In genomic region chr10:3828404-3829192, GRCh38 we compare ENCODE assay signal across 8 cellular contexts. TPM values are rescaled to one million over a fixed set of nuclear protein-coding genes. Genes with fewer than 3 reads are reported as not detected.
DNase-seq lines count a peak whose midpoint lies in the region; ATAC-seq and TF ChIP-seq lines count a peak whose summit lies in the region.

No MANE protein-coding gene starts in this region.

- H3K27ac ChIP-seq in SJSA1, result peak overlapping the region; percentile 82
- peak overlapping the region; percentile 5 for H3K27ac ChIP-seq in colonic mucosa
- H3K27ac ChIP-seq in mesodermal cell (ENCODE audit: low read depth, low read length, severe bottlenecking), result peak overlapping the region; percentile 33
- peak overlapping the region; percentile 79 to 90 (median 86) for H3K27ac ChIP-seq in tibial nerve

- no peak for TF ChIP-seq POLR2A in tibial nerve (IDR thresholded peaks at IDR 0.05)

- TF ChIP-seq EP300 in tibial nerve (IDR thresholded peaks at IDR 0.05), result peak; percentile 71 to 77

- peak overlapping the region; percentile 12 to 60 for H3K9ac ChIP-seq in colonic mucosa (ENCODE audit: low read depth in 2 of 2, low read length in 2 of 2)

- H3K4me1 ChIP-seq in SJSA1 (replicated peaks) (peaks cover 60% of the 10 kb centered on the region), colonic mucosa (peaks cover 4% of the 10 kb centered on the region), mesodermal cell (ENCODE audit: control insufficient read depth, insufficient read depth, low read length, poor library complexity, severe bottlenecking) (peaks cover 78% of the 10 kb centered on the region), tibial nerve (peaks cover 0 to 41% (median 13%) of the 10 kb centered on the region in 4 donors)

- intact Hi-C loops in colonic mucosa (cut with DNase I), result no loop called here

- ATAC-seq in GM21576 (IDR thresholded peaks at IDR 0.05; ENCODE audit: unreplicated experiment), result no peak
- no peak for ATAC-seq in HG02623 (IDR thresholded peaks at IDR 0.05; ENCODE audit: unreplicated experiment)

- H3K9me3 ChIP-seq in SJSA1 (replicated peaks) (no peaks in the 10 kb centered on the region), colonic mucosa (no peaks in the 10 kb centered on the region), mesodermal cell (ENCODE audit: control insufficient read depth, low read length) (no peaks in the 10 kb centered on the region), tibial nerve (no peaks in the 10 kb centered on the region)

- TF ChIP-seq CTCF in colonic mucosa (IDR thresholded peaks at IDR 0.05), result no peak
- TF ChIP-seq CTCF in tibial nerve (IDR thresholded peaks at IDR 0.05), result no peak

- H3K27me3 ChIP-seq in SJSA1 (replicated peaks) (no peaks in the 10 kb centered on the region), colonic mucosa (no peaks in the 10 kb centered on the region), tibial nerve (no peaks in the 10 kb centered on the region)

- 84 to 90% methylated on average over 5 to 8 of the region's 14 CpGs for WGBS in mesodermal cell (ENCODE audit: insufficient coverage in 2 of 2), 2 experiments
- 6% methylated on average over 14 of the region's 14 CpGs for WGBS in tibial nerve, 2 donors

- peak; percentile 47 for DNase-seq in stimulated activated CD4-positive, alpha-beta T cell treated with anti-CD3 and anti-CD28 coated beads, Interleukin-12 subunit alpha, Interleukin-12 subunit beta, amount 100 ng/mL, for 4 hours
- no peak for DNase-seq in stimulated activated CD4-positive, alpha-beta T cell treated with anti-CD3 and anti-CD28 coated beads, Interleukin-2, amount 100 ng/mL, for 48 hours
- DNase-seq in SJSA1 (ENCODE audit: low read depth in 1 of 2, low spot score in 2 of 2) (peak in 1 of 2 experiments; percentile 61), colonic mucosa (no peak), tibial nerve (ENCODE audit: low spot score in 2 of 2) (no peak)

- no peaks in the 10 kb centered on the region for H3K36me3 ChIP-seq in SJSA1
- H3K36me3 ChIP-seq in colonic mucosa, result no peaks in the 10 kb centered on the region
- H3K36me3 ChIP-seq in mesodermal cell (ENCODE audit: control insufficient read depth, insufficient read depth, low read length), result no peaks in the 10 kb centered on the region
- H3K36me3 ChIP-seq in tibial nerve, result no peaks in the 10 kb centered on the region

- H3K4me3 ChIP-seq in SJSA1 (peak overlapping the region; percentile 32), colonic mucosa (no peak overlapping the region), mesodermal cell (ENCODE audit: extremely low read depth, insufficient read depth, low read length, poor library complexity, severe bottlenecking) (no peak overlapping the region), tibial nerve (peak overlapping the region; percentile 25 to 51 (median 42))

RNA-seq across cellular contexts. Expression of gene KLF6, which starts 43.6 kb away (rescaled TPM):
- total RNA-seq in SJSA1 (2014; rRNA removed; shearing (Covaris generic)), result 18.0 and 21.3 TPM in 2 replicates
- 100 to 1,000 TPM; 106 to 299 TPM for total RNA-seq in colonic mucosa
- 70.0 TPM for polyA plus RNA-seq in mesodermal cell (2013, experiment 1 of 2)
- polyA plus RNA-seq in mesodermal cell (2013, experiment 2 of 2), result 71.2 TPM
- total RNA-seq in tibial nerve, result 100 to 1,000 TPM; 156 to 226 (median 189) TPM

Comparison
In these comparisons a context has a peak if more than half of its experiments do, and no peak if none do; other contexts are left out.
1. H3K27ac ChIP-seq: peak in every context shown above with its lines; median percentile 86 in tibial nerve; 82 in SJSA1; 33 in mesodermal cell; 5 in colonic mucosa.
2. H3K4me3 ChIP-seq: peak in SJSA1 (single experiment) and tibial nerve (4 of 4); none in colonic mucosa (single experiment) and mesodermal cell (single experiment).